8 cellular contexts compared by ENCODE assay signal in genomic region chrX:47560179-47560830, GRCh38. TPM values are rescaled to one million over a fixed set of nuclear protein-coding genes. Genes with fewer than 3 reads are reported as not detected.
DNase-seq lines count a peak whose midpoint lies in the region; ATAC-seq, FAIRE-seq and TF ChIP-seq lines count a peak whose summit lies in the region.

No MANE protein-coding gene starts in this region.

- peak overlapping the region; percentile 51 for H4K8ac ChIP-seq in H1 (ENCODE audit: extremely low read depth, insufficient read depth, low read length)

- H2AK5ac ChIP-seq in H1 (ENCODE audit: low read depth, low read length) = no peak overlapping the region

- H2BK120ac ChIP-seq in H1 (replicated peaks; ENCODE audit: low read depth, low read length) = no peak overlapping the region

- no peak overlapping the region for H3K4ac ChIP-seq in H1 (replicated peaks; ENCODE audit: insufficient read length, low read depth, low read length)

- no peak overlapping the region for H4K5ac ChIP-seq in H1 (ENCODE audit: insufficient read length, low read depth, low read length)

- H3K9me3 ChIP-seq in H1 (ENCODE audit: insufficient read depth in 2 of 2, low read depth in 1 of 2, low read length in 1 of 2) = no peaks in the 10 kb centered on the region
- H3K9me3 ChIP-seq in neutrophil = no peaks in the 10 kb centered on the region

- H3K4me1 ChIP-seq in H1 (replicated peaks in 1 of 4; ENCODE audit: control insufficient read depth in 3 of 4, insufficient read depth in 4 of 4, low read length in 3 of 4) (no peaks in the 10 kb centered on the region), neutrophil (ENCODE audit: control insufficient read depth in 1 of 2, insufficient read depth in 1 of 2, low read depth in 1 of 2, low read length in 1 of 2) (peaks cover 17 to 20% of the 10 kb centered on the region in 2 experiments)

- H2BK15ac ChIP-seq in H1 (ENCODE audit: low read length) = no peak overlapping the region

- H3K56ac ChIP-seq in H1 (replicated peaks; ENCODE audit: insufficient read length, low read depth, low read length) = no peak overlapping the region

- H2AFZ ChIP-seq in H1 (ENCODE audit: low read length) = no peak overlapping the region

- no peak overlapping the region for H3K9ac ChIP-seq in H1 (replicated peaks in 1 of 4; ENCODE audit: extremely low read depth in 1 of 4, low read depth in 3 of 4, low read length in 3 of 4)

- peaks cover 26% of the 10 kb centered on the region for H3K4me1 Mint-ChIP-seq in Calu3 (ENCODE audit: low read depth, unreplicated experiment)

- ATAC-seq in HG02623 (IDR thresholded peaks at IDR 0.05; ENCODE audit: unreplicated experiment) (no peak), HG02588 (IDR thresholded peaks at IDR 0.05; ENCODE audit: unreplicated experiment) (no peak)

- H2BK20ac ChIP-seq in H1 (ENCODE audit: low read length) = no peak overlapping the region

- peaks cover 0 to 7% of the 10 kb centered on the region in 2 experiments; a peak in 1 of 4 replicates for H3K79me2 ChIP-seq in H1 (ENCODE audit: control insufficient read depth in 1 of 2, insufficient read depth in 2 of 2, low read length in 2 of 2)

- no peak overlapping the region for H4K91ac ChIP-seq in H1 (replicated peaks; ENCODE audit: insufficient read length, low read length)

- H3K4me3 ChIP-seq in NB4 (ENCODE audit: low read depth, low read length) (peak overlapping the region; percentile 91), H1 (ENCODE audit: extremely low read depth in 1 of 4, insufficient read depth in 2 of 4, low read depth in 3 of 4, low read length in 4 of 4) (peak overlapping the region; percentile 12 to 98 (median 84); a peak in 7 of 8 replicates), neutrophil (ENCODE audit: low read depth in 1 of 2, low read length in 1 of 2) (peak overlapping the region; percentile 71 to 81)

- FAIRE-seq in H1 (lab: Jason Lieb, UNC) = peak; percentile 82

- no peak overlapping the region for H2BK12ac ChIP-seq in H1 (ENCODE audit: low read depth, low read length)

- no peaks in the 10 kb centered on the region for H3K9me3 Mint-ChIP-seq in Calu3 (ENCODE audit: low read depth, unreplicated experiment)

- no peak for TF ChIP-seq EP300 in H1 (IDR thresholded peaks at IDR 0.05; ENCODE audit: borderline replicate concordance in 1 of 2, low read depth in 2 of 2, low read length in 2 of 2)

- H3K79me1 ChIP-seq in H1 (ENCODE audit: low read depth, low read length) = no peaks in the 10 kb centered on the region

- H3K4me3 Mint-ChIP-seq in Calu3 (ENCODE audit: low read depth, unreplicated experiment) = peak overlapping the region; percentile 95

- H3K36me3 ChIP-seq in H1 (ENCODE audit: control insufficient read depth in 2 of 4, insufficient read depth in 4 of 4, low read length in 3 of 4) (peaks cover 4 to 17% (median 10%) of the 10 kb centered on the region in 4 experiments; a peak in 7 of 8 replicates), neutrophil (peaks cover 23% of the 10 kb centered on the region)

- H3K27me3 ChIP-seq in H1 (replicated peaks in 1 of 4; ENCODE audit: control insufficient read depth in 3 of 4, extremely low read depth in 1 of 4, insufficient read depth in 3 of 4, low read length in 3 of 4) = no peaks in the 10 kb centered on the region
- no peaks in the 10 kb centered on the region for H3K27me3 ChIP-seq in neutrophil

- CTCF ChIA-PET in Calu3 (lab: Charles Lee) (no interaction called here), H1 (lab: Charles Lee; ENCODE audit: partially characterized antibody) (interaction anchor here (1.0 kb wide), 1 partner anchor 84 kb away, joined by 3 read pairs; no protein-coding TSS in a partner anchor)

- no peaks in the 10 kb centered on the region for H3K27me3 Mint-ChIP-seq in Calu3 (ENCODE audit: unreplicated experiment)

- intact Hi-C loops in Calu3 (cut with micrococcal nuclease; ENCODE audit: unreplicated experiment) = loop anchor here (10.0 kb wide), 2 partner anchors 64 to 94 kb away; partner anchors contain the start of genes CFP, ELK1 and UXT

- H3K27ac ChIP-seq in H1 (ENCODE audit: low read depth, low read length) (no peak overlapping the region), neutrophil (peak overlapping the region; percentile 98)

- H3K4me2 ChIP-seq in H1 (ENCODE audit: insufficient read depth in 1 of 2, low read depth in 2 of 2, low read length in 2 of 2) = peak overlapping the region; percentile 61 to 92

- 21% methylated on average over 8 of the region's 13 CpGs; no CpG with 5 or more reads in 1 of the 2 experiments for WGBS in H1 (ENCODE audit: extremely low coverage in 1 of 2, insufficient coverage in 1 of 2, insufficient read length in 1 of 2, insufficient replicate concordance in 2 of 2, low coverage in 1 of 2, low lambda C conversion rate in 2 of 2, missing lambda C conversion rate in 1 of 2), 2 experiments

- BruUV-seq in Calu3 (replicated peaks; lab: Mats Ljungman, UMichigan) = TSS peak; percentile 73

- TF ChIP-seq RAD21 in H1 (IDR thresholded peaks at IDR 0.05 in 1 of 2, conservative IDR thresholded peaks at IDR 0.05 in 1 of 2; ENCODE audit: low read depth in 2 of 2, low read length in 2 of 2) = no peak

- H3K27ac Mint-ChIP-seq in Calu3 (ENCODE audit: unreplicated experiment) = peak overlapping the region; percentile 99

- H3K36me3 Mint-ChIP-seq in Calu3 (ENCODE audit: insufficient read depth, unreplicated experiment) = peaks cover 39% of the 10 kb centered on the region

- H3K14ac ChIP-seq in H1 (ENCODE audit: insufficient read length) = no peak overlapping the region

- DNase-seq in Calu3 (no peak), NB4 (ENCODE audit: low read depth) (no peak), H1 (ENCODE audit: low read depth in 1 of 2, low spot score in 2 of 2) (no peak), HUDEP-2 (lab: John Stamatoyannopoulos, UW; ENCODE audit: unreplicated experiment in 76 of 76) (no peak), NCI-H1417 treated with DMSO at 0.1 percent for 48 hours (lab: John Stamatoyannopoulos, UW) (no peak)

- H3K23me2 ChIP-seq in H1 (ENCODE audit: low read depth, low read length) = peaks cover 5% of the 10 kb centered on the region

- TF ChIP-seq POLR2A in NB4 (IDR thresholded peaks at IDR 0.05; ENCODE audit: extremely low read depth, insufficient read length) (no peak), H1 (IDR thresholded peaks at IDR 0.05; ENCODE audit: control extremely low read depth in 1 of 2, low read depth in 2 of 2, low read length in 2 of 2) (no peak)

- H3K18ac ChIP-seq in H1 (ENCODE audit: extremely low read depth, low read length) = no peak overlapping the region; the same call in 1 of the 2 replicates

- H2BK5ac ChIP-seq in H1 (ENCODE audit: low read depth, low read length) = no peak overlapping the region

- H4K20me1 ChIP-seq in H1 (replicated peaks in 1 of 2; ENCODE audit: control insufficient read depth in 1 of 2, insufficient read depth in 2 of 2, low read length in 2 of 2) = peaks cover 0 to 2% of the 10 kb centered on the region in 2 experiments

- no peak for TF ChIP-seq CTCF in Calu3 (IDR thresholded peaks at IDR 0.05; ENCODE audit: unreplicated experiment)
- TF ChIP-seq CTCF in NB4 (IDR thresholded peaks at IDR 0.05; ENCODE audit: low read depth, low read length) = no peak
- no peak for TF ChIP-seq CTCF in H1 (IDR thresholded peaks at IDR 0.05; ENCODE audit: control extremely low read depth in 1 of 3, insufficient read depth in 1 of 3, low read depth in 1 of 3, low read length in 3 of 3)
- TF ChIP-seq CTCF in neutrophil (IDR thresholded peaks at IDR 0.05) = no peak

- no peak overlapping the region for H3K23ac ChIP-seq in H1 (ENCODE audit: insufficient read length)

- POLR2A ChIA-PET in H1 (lab: Charles Lee; ENCODE audit: partially characterized antibody) = interaction anchor here (1.4 kb wide), 1 partner anchor 13 kb away, joined by 6 read pairs; no protein-coding TSS in a partner anchor

TF ChIP-seq in H1, 55 proteins besides CTCF, POLR2A, EP300 and RAD21 (continues in another document):
- TF ChIP-seq KDM1A (IDR thresholded peaks at IDR 0.05; ENCODE audit: borderline replicate concordance, low read length) (0 out of 2 replicates have a peak, but pooled peaks have one; percentile 92), CBX5 (IDR thresholded peaks at IDR 0.05; ENCODE audit: low read depth, low read length) (no peak), HDAC2 (IDR thresholded peaks at IDR 0.05; ENCODE audit: borderline replicate concordance in 1 of 2, low read depth in 2 of 2, low read length in 2 of 2) (peak in 1 of 2 experiments; percentile 30; a peak in 1 of 4 replicates)

RNA-seq across cellular contexts. Expression of gene ARAF, which starts 0.7 kb away (rescaled TPM):
- 79.2 and 84.4 TPM in 2 replicates for total RNA-seq in Calu3 (2022)
- total RNA-seq in H1 (2021; fragmentation: NEBNext Ultra II Directional; extraction: Animal tissue kit (Norgen Biotek cat#: 25700)) = 45.2 and 48.3 TPM in 2 replicates
- 39.0 and 56.8 TPM in 2 replicates for polyA plus RNA-seq in H1 (2011; rRNA removed)
- polyA plus RNA-seq in H1 (2011; cell fraction: cytosol; rRNA removed) = 32.0 TPM
- polyA plus RNA-seq in H1 (2011; cell fraction: nucleus; rRNA removed) = 111 TPM
- polyA plus RNA-seq in H1 (2012, experiment 1 of 2) = 25.7 to 47.0 TPM (median 43.2 TPM) in 4 replicates
- polyA plus RNA-seq in H1 (2012, experiment 2 of 2) = 37.8 TPM
- polyA plus RNA-seq in H1 (2013, experiment 1 of 2) = 34.6 TPM
- polyA plus RNA-seq in H1 (2013, experiment 2 of 2) = 37.9 TPM
- polyA minus RNA-seq in H1 (2011; rRNA and poly(A)+ RNA removed) = 75.5 and 77.0 TPM in 2 replicates
- 21.1 TPM for polyA minus RNA-seq in H1 (2011; cell fraction: cytosol; rRNA and poly(A)+ RNA removed)
- 27.7 TPM for polyA minus RNA-seq in H1 (2011; cell fraction: nucleus; rRNA and poly(A)+ RNA removed)

RNA-seq across cellular contexts. Expression of gene TIMP1, which starts 21.9 kb away (rescaled TPM):
- 143 and 188 TPM in 2 replicates for total RNA-seq in Calu3 (2022)
- total RNA-seq in H1 (2021; fragmentation: NEBNext Ultra II Directional; extraction: Animal tissue kit (Norgen Biotek cat#: 25700)) = 58.6 and 62.5 TPM in 2 replicates
- polyA plus RNA-seq in H1 (2011; rRNA removed) = 142 and 150 TPM in 2 replicates
- polyA plus RNA-seq in H1 (2011; cell fraction: cytosol; rRNA removed) = 69.7 TPM
- 88.2 TPM for polyA plus RNA-seq in H1 (2011; cell fraction: nucleus; rRNA removed)
- 81.9 to 101 TPM (median 98.2 TPM) in 4 replicates for polyA plus RNA-seq in H1 (2012, experiment 1 of 2)
- polyA plus RNA-seq in H1 (2012, experiment 2 of 2) = 154 TPM
- polyA plus RNA-seq in H1 (2013, experiment 1 of 2) = 90.2 TPM
- 106 TPM for polyA plus RNA-seq in H1 (2013, experiment 2 of 2)
- polyA minus RNA-seq in H1 (2011; rRNA and poly(A)+ RNA removed) = 93.8 and 111 TPM in 2 replicates
- polyA minus RNA-seq in H1 (2011; cell fraction: cytosol; rRNA and poly(A)+ RNA removed) = 64.3 TPM
- polyA minus RNA-seq in H1 (2011; cell fraction: nucleus; rRNA and poly(A)+ RNA removed) = 34.6 TPM

RNA-seq across cellular contexts. Expression of gene SYN1, which starts 59.4 kb away (rescaled TPM):
- 0.21 TPM in 1 of 2 replicates, not detected in the other for total RNA-seq in Calu3 (2022)
- 12.9 and 14.1 TPM in 2 replicates for total RNA-seq in H1 (2021; fragmentation: NEBNext Ultra II Directional; extraction: Animal tissue kit (Norgen Biotek cat#: 25700))
- 2.1 and 3.2 TPM in 2 replicates for polyA plus RNA-seq in H1 (2011; rRNA removed)
- 1.0 TPM for polyA plus RNA-seq in H1 (2011; cell fraction: cytosol; rRNA removed)
- 2.6 TPM for polyA plus RNA-seq in H1 (2011; cell fraction: nucleus; rRNA removed)
- 11.1 to 15.0 TPM (median 11.8 TPM) in 4 replicates for polyA plus RNA-seq in H1 (2012, experiment 1 of 2)
- polyA plus RNA-seq in H1 (2012, experiment 2 of 2) = 24.3 TPM
- 21.4 TPM for polyA plus RNA-seq in H1 (2013, experiment 1 of 2)
- polyA plus RNA-seq in H1 (2013, experiment 2 of 2) = 19.7 TPM
- 3.5 and 4.8 TPM in 2 replicates for polyA minus RNA-seq in H1 (2011; rRNA and poly(A)+ RNA removed)
- polyA minus RNA-seq in H1 (2011; cell fraction: cytosol; rRNA and poly(A)+ RNA removed) = 6.9 TPM
- 3.6 TPM for polyA minus RNA-seq in H1 (2011; cell fraction: nucleus; rRNA and poly(A)+ RNA removed)

Comparison
In these comparisons a context has a peak if more than half of its experiments do, and no peak if none do; other contexts are left out.
1. RNA of gene SYN1, which starts 59.4 kb away (total RNA-seq): 12.9 to 14.1 TPM in H1; 0.21 TPM in Calu3; every median in the first group is over 10 times any median in the second.
2. Peak in every context shown above with its lines, with median percentiles within 50 percentile points of each other: H3K4me3 ChIP-seq.